Comparison of ENCODE assay signal across 14 cellular contexts in genomic region chr6:128498244-128498643, GRCh38. TPM values are rescaled to one million over a fixed set of nuclear protein-coding genes. Genes with fewer than 3 reads are reported as not detected.
DNase-seq lines count a peak whose midpoint lies in the region; ATAC-seq, FAIRE-seq and TF ChIP-seq lines count a peak whose summit lies in the region.
"Had no signal": no experiment of that assay in that cellular context is flagged by ENCODE, and none has a peak within 500 bp of the region (broad histone marks: within the 10 kb centered on the region; RNA-seq: fewer than 3 reads in every experiment).

No MANE protein-coding gene starts in this region.

- POLR2A ChIA-PET in HepG2 (lab: Yijun Ruan, JAX): interaction anchor here (2.2 to 5.3 kb wide), 3 partner anchors 11 to 22 kb away, joined by 10 to 63 read pairs (median 30); partner anchors contain the start of gene PTPRK

- ATAC-seq in HepG2: no peak

- H3K4me2 ChIP-seq in HepG2 (ENCODE audit: low read depth, low read length) (peak overlapping the region; percentile 68), trophoblast cell (ENCODE audit: low read length) (peak overlapping the region; percentile 22)

- BruUV-seq in HepG2 (replicated peaks; lab: Mats Ljungman, UMichigan): no TSS peak

- TF ChIP-seq EP300 in HepG2 (IDR thresholded peaks at IDR 0.05; ENCODE audit: low read depth in 2 of 2, low read length in 2 of 2) (no peak), HepG2 (CRISPR knock-in tag; IDR thresholded peaks at IDR 0.05; ENCODE audit: borderline replicate concordance) (no peak)

- H3K4ac ChIP-seq in trophoblast cell (ENCODE audit: low read depth, low read length): no peak overlapping the region

- H4K91ac ChIP-seq in trophoblast cell (ENCODE audit: low read depth, low read length): no peak overlapping the region

- no peak for TF ChIP-seq RAD21 in HepG2 (CRISPR knock-in tag; IDR thresholded peaks at IDR 0.05)

- TF ChIP-seq CTCF in HepG2 (CRISPR knock-in tag; IDR thresholded peaks at IDR 0.05): no peak

- no peak for FAIRE-seq in HepG2 (lab: Jason Lieb, UNC)

- no peak overlapping the region for H3K14ac ChIP-seq in trophoblast cell (ENCODE audit: low read length)

- no peaks in the 10 kb centered on the region for H3K79me1 ChIP-seq in trophoblast cell (ENCODE audit: low read length)

- H2AK5ac ChIP-seq in trophoblast cell (ENCODE audit: low read length): no peak overlapping the region

- H4K20me1 ChIP-seq in HepG2 (ENCODE audit: insufficient read depth, low read length): no peaks in the 10 kb centered on the region

- no peak overlapping the region for H4K12ac ChIP-seq in trophoblast cell (ENCODE audit: low read depth, low read length)

- H3K27me3 ChIP-seq in HUES48 (ENCODE audit: control insufficient read depth, insufficient read depth, low read length): peaks cover 3% of the 10 kb centered on the region; the same call in 1 of the 2 replicates
- no peaks in the 10 kb centered on the region for H3K27me3 ChIP-seq in HepG2 (ENCODE audit: control insufficient read depth in 1 of 2, insufficient read depth in 2 of 2, low read length in 2 of 2)
- no peaks in the 10 kb centered on the region for H3K27me3 ChIP-seq in trophoblast cell (ENCODE audit: insufficient read depth, low read length)

- H3K4me1 ChIP-seq in HUES48 (ENCODE audit: control insufficient read depth, insufficient read depth, low read length) (peaks cover 62% of the 10 kb centered on the region), HepG2 (ENCODE audit: insufficient read depth, low read length) (peaks cover 88% of the 10 kb centered on the region), trophoblast cell (ENCODE audit: control insufficient read depth in 1 of 2, insufficient read depth in 2 of 2, low read length in 2 of 2) (peaks cover 0 to 4% of the 10 kb centered on the region in 2 experiments)

- no peak overlapping the region for H3K18ac ChIP-seq in trophoblast cell (ENCODE audit: low read length)

- H3K9ac ChIP-seq in HUES48 (ENCODE audit: low read depth, low read length): no peak overlapping the region
- peak overlapping the region; percentile 31 for H3K9ac ChIP-seq in HepG2 (ENCODE audit: insufficient read depth, low read depth, low read length)
- H3K9ac ChIP-seq in trophoblast cell (ENCODE audit: low read length): no peak overlapping the region

- in situ Hi-C loops in HepG2 (cut with HindIII; ENCODE audit: extremely low pct_ligation_motif_present, low pct_unique_long_range_greater_than_20kb): no loop called here

- no peak overlapping the region for H2AFZ ChIP-seq in HepG2 (ENCODE audit: low read length)
- H2AFZ ChIP-seq in trophoblast cell (ENCODE audit: insufficient read depth, low read length, poor library complexity): no peak overlapping the region

- no peak for TF ChIP-seq POLR2A in HepG2 (IDR thresholded peaks at IDR 0.05; ENCODE audit: insufficient read depth in 1 of 2, low read depth in 2 of 2, low read length in 2 of 2)

- H3K9me3 ChIP-seq in HUES48 (ENCODE audit: control insufficient read depth, insufficient read depth, low read length) (no peaks in the 10 kb centered on the region), HepG2 (ENCODE audit: low read length) (no peaks in the 10 kb centered on the region), trophoblast cell (ENCODE audit: insufficient read depth, low read depth, low read length) (no peaks in the 10 kb centered on the region)

- no peak overlapping the region for H2BK5ac ChIP-seq in trophoblast cell (ENCODE audit: low read depth, low read length, poor library complexity)

- no peak overlapping the region for H3K23ac ChIP-seq in trophoblast cell (ENCODE audit: low read length)

- no peak overlapping the region for H4K8ac ChIP-seq in trophoblast cell (ENCODE audit: low read depth, low read length)

- H3K4me3 ChIP-seq in HUES48 (ENCODE audit: low read depth, low read length) (peak overlapping the region; percentile 14; the same call in 1 of the 2 replicates), HepG2 (replicated peaks in 1 of 3; ENCODE audit: insufficient read depth in 1 of 3, low read depth in 2 of 3, low read length in 3 of 3) (peak overlapping the region in 2 of 3 experiments; percentile 0 to 13; a peak in 2 of 6 replicates), trophoblast cell (ENCODE audit: low read depth, low read length) (no peak overlapping the region)

- no peaks in the 10 kb centered on the region for H3K36me3 ChIP-seq in HUES48 (ENCODE audit: control insufficient read depth, insufficient read depth, low read length)
- peaks cover 0 to 3% of the 10 kb centered on the region in 2 experiments; a peak in 4 of 5 replicates for H3K36me3 ChIP-seq in HepG2 (replicated peaks in 1 of 2; ENCODE audit: control insufficient read depth in 1 of 2, insufficient read depth in 2 of 2, low read length in 2 of 2)
- H3K36me3 ChIP-seq in trophoblast cell (ENCODE audit: control insufficient read depth in 1 of 2, insufficient read depth in 2 of 2, low read length in 2 of 2): no peaks in the 10 kb centered on the region

- DNase-seq in caudate nucleus (lab: John Stamatoyannopoulos, UW) (no peak), HepG2 (ENCODE audit: low spot score) (no peak), trophoblast cell (no peak), kidney glomerular epithelial cell (lab: John Stamatoyannopoulos, UW) (no peak), EL (no peak), iPS-NIHi7 (ENCODE audit: extremely low spot score) (no peak), CD1c-positive myeloid dendritic cell (ENCODE audit: extremely low spot score) (no peak)
- DNase-seq: ACHN; CD4-positive, alpha-beta memory T cell; H7; NCI-H1436; NCI-H2081 treated with DMSO at 0.1 percent for 48 hours; NCI-H345 had no signal

- peaks cover 97% of the 10 kb centered on the region for H3K79me2 ChIP-seq in HepG2 (ENCODE audit: insufficient read depth, low read length)
- peaks cover 2% of the 10 kb centered on the region for H3K79me2 ChIP-seq in trophoblast cell (ENCODE audit: control insufficient read depth, insufficient read depth, low read length, poor library complexity)

- CTCF ChIA-PET in HepG2 (lab: Yijun Ruan, JAX; ENCODE audit: low intra/inter-chr PET ratio, low total read pairs): no interaction called here

- intact Hi-C loops in HepG2 (cut with micrococcal nuclease; ENCODE audit: unreplicated experiment): no loop called here

- H2BK120ac ChIP-seq in trophoblast cell (ENCODE audit: insufficient read depth, low read length, poor library complexity): no peak overlapping the region

- no peak overlapping the region for H2BK12ac ChIP-seq in trophoblast cell (ENCODE audit: low read length)

- H3K27ac ChIP-seq in HUES48 (ENCODE audit: low read depth, low read length) (no peak overlapping the region), caudate nucleus (ENCODE audit: low read depth, low read length) (peak overlapping the region; percentile 58), HepG2 (ENCODE audit: extremely low read length, insufficient read depth, low read length) (peak overlapping the region; percentile 91), trophoblast cell (ENCODE audit: low read depth, low read length) (no peak overlapping the region)

- 16% methylated on average over 2 of the region's 2 CpGs for WGBS in HepG2 (ENCODE audit: low lambda C conversion rate)
- no CpG with 5 or more reads among the region's 2 CpGs for WGBS in trophoblast cell (ENCODE audit: extremely low coverage, insufficient coverage, insufficient read length)

RNA-seq across cellular contexts. Expression of gene PTPRK, which starts 22.2 kb away (rescaled TPM):
- total RNA-seq in HepG2 (2016; rRNA removed; fragmentation: Illumina TruSeq; extraction: Trizol): 52.4 and 98.3 TPM in 2 replicates
- total RNA-seq in HepG2 (2016; cell fraction: cytosol; rRNA removed; fragmentation: Illumina TruSeq; extraction: Trizol; ENCODE audit: low read depth): 29.7 and 32.9 TPM in 2 replicates
- 47.0 and 86.4 TPM in 2 replicates for total RNA-seq in HepG2 (2016; cell fraction: insoluble cytoplasmic fraction; rRNA removed; fragmentation: Illumina TruSeq; extraction: Trizol)
- total RNA-seq in HepG2 (2016; cell fraction: membrane; rRNA removed; fragmentation: Illumina TruSeq; extraction: Trizol): 36.9 and 39.5 TPM in 2 replicates
- total RNA-seq in HepG2 (2016; cell fraction: nucleus; rRNA removed; fragmentation: Illumina TruSeq; extraction: Trizol): 243 and 259 TPM in 2 replicates
- polyA plus RNA-seq in HepG2 (2011; rRNA removed): 40.0 and 43.6 TPM in 2 replicates
- 26.4 and 36.1 TPM in 2 replicates for polyA plus RNA-seq in HepG2 (2011; cell fraction: cytosol; rRNA removed)
- polyA plus RNA-seq in HepG2 (2011; cell fraction: nucleus; rRNA removed): 57.3 and 62.4 TPM in 2 replicates
- polyA plus RNA-seq in HepG2 (2012): 74.2 and 81.5 TPM in 2 replicates
- 14.1 and 16.7 TPM in 2 replicates for polyA plus RNA-seq in HepG2 (2016; cell fraction: cytosol; fragmentation: Illumina TruSeq; extraction: Trizol; ENCODE audit: low read depth)
- 36.4 and 38.2 TPM in 2 replicates for polyA plus RNA-seq in HepG2 (2016; cell fraction: insoluble cytoplasmic fraction; fragmentation: Illumina TruSeq; extraction: Trizol; ENCODE audit: low read depth)
- 17.6 and 19.0 TPM in 2 replicates for polyA plus RNA-seq in HepG2 (2016; cell fraction: membrane; fragmentation: Illumina TruSeq; extraction: Trizol; ENCODE audit: low read depth)
- 68.4 and 81.3 TPM in 2 replicates for polyA plus RNA-seq in HepG2 (2016; cell fraction: nucleus; fragmentation: Illumina TruSeq; extraction: Trizol; ENCODE audit: insufficient read depth, low read depth)
- 19.5 and 154 TPM in 2 replicates for polyA minus RNA-seq in HepG2 (2011; rRNA and poly(A)+ RNA removed; ENCODE audit: low replicate concordance)
- polyA minus RNA-seq in HepG2 (2011; cell fraction: cytosol; rRNA and poly(A)+ RNA removed): 69.6 and 97.5 TPM in 2 replicates
- 726 and 816 TPM in 2 replicates for polyA minus RNA-seq in HepG2 (2011; cell fraction: nucleus; rRNA and poly(A)+ RNA removed)
- 15.0 and 15.3 TPM in 2 replicates for polyA plus RNA-seq in trophoblast cell (2013)

Comparison
In these comparisons a context has a peak if more than half of its experiments do, and no peak if none do; other contexts are left out.
1. H3K27ac ChIP-seq: peak in caudate nucleus (single experiment) and HepG2 (single experiment); none in HUES48 (single experiment) and trophoblast cell (single experiment).